9 cellular contexts compared by ENCODE assay signal in genomic region chr16:88770459-88771293, GRCh38. TPM values are rescaled to one million over a fixed set of nuclear protein-coding genes. Genes with fewer than 3 reads are reported as not detected.
DNase-seq lines count a peak whose midpoint lies in the region; ATAC-seq and TF ChIP-seq lines count a peak whose summit lies in the region.
"Had no signal": no experiment of that assay in that cellular context is flagged by ENCODE, and none has a peak within 500 bp of the region (broad histone marks: within the 10 kb centered on the region; RNA-seq: fewer than 3 reads in every experiment).

No MANE protein-coding gene starts in this region.

- H3K4me1 ChIP-seq in HAP-1 (peaks cover 22% of the 10 kb centered on the region), RWPE2 (ENCODE audit: insufficient read depth, poor library complexity, severe bottlenecking) (peaks cover 20% of the 10 kb centered on the region)

- H3K36me3 ChIP-seq in HAP-1 (replicated peaks): peaks cover 5% of the 10 kb centered on the region
- peaks cover 4% of the 10 kb centered on the region; the same call in 1 of the 2 replicates for H3K36me3 ChIP-seq in RWPE2 (ENCODE audit: low read depth)
- H3K36me3 ChIP-seq: thoracic aorta had no signal

- ATAC-seq in RWPE2 (ENCODE audit: low read depth): peak; percentile 88
- peak; percentile 89 for ATAC-seq in effector memory CD8-positive, alpha-beta T cell (replicated peaks)
- ATAC-seq in natural killer cell treated with Interleukin-12 subunit alpha and Interleukin-12 subunit beta and Interleukin-15 and Interleukin-18, amount 100 ng/mL, for 72 hours: peak; percentile 84 to 93
- no peak for ATAC-seq in GM19328 (IDR thresholded peaks at IDR 0.05; ENCODE audit: unreplicated experiment)
- no peak for ATAC-seq in HG03469 (IDR thresholded peaks at IDR 0.05; ENCODE audit: unreplicated experiment)
- ATAC-seq in GM21447 (IDR thresholded peaks at IDR 0.05; ENCODE audit: unreplicated experiment): no peak

- no peaks in the 10 kb centered on the region for H3K27me3 Mint-ChIP-seq in effector memory CD8-positive, alpha-beta T cell
- no peaks in the 10 kb centered on the region for H3K27me3 Mint-ChIP-seq in natural killer cell treated with Interleukin-12 subunit alpha and Interleukin-12 subunit beta and Interleukin-15 and Interleukin-18, amount 100 ng/mL, for 72 hours

- no peaks in the 10 kb centered on the region for H3K9me3 ChIP-seq in HAP-1
- H3K9me3 ChIP-seq in RWPE2 (ENCODE audit: severe bottlenecking): no peaks in the 10 kb centered on the region
- H3K9me3 ChIP-seq: thoracic aorta had no signal

- H3K4me3 Mint-ChIP-seq in effector memory CD8-positive, alpha-beta T cell: peak overlapping the region in 1 of 2 donors; percentile 54
- peak overlapping the region; percentile 15 for H3K4me3 Mint-ChIP-seq in natural killer cell treated with Interleukin-12 subunit alpha and Interleukin-12 subunit beta and Interleukin-15 and Interleukin-18, amount 100 ng/mL, for 72 hours

- H3K27ac ChIP-seq in RWPE2 (ENCODE audit: poor library complexity, severe bottlenecking): peak overlapping the region; percentile 70
- H3K27ac ChIP-seq: thoracic aorta had no signal

- H3K9me3 Mint-ChIP-seq in effector memory CD8-positive, alpha-beta T cell: no peaks in the 10 kb centered on the region
- H3K9me3 Mint-ChIP-seq in natural killer cell treated with Interleukin-12 subunit alpha and Interleukin-12 subunit beta and Interleukin-15 and Interleukin-18, amount 100 ng/mL, for 72 hours: no peaks in the 10 kb centered on the region

- peak overlapping the region; percentile 35 to 88 for H3K27ac Mint-ChIP-seq in effector memory CD8-positive, alpha-beta T cell
- peak overlapping the region; percentile 26 to 60 for H3K27ac Mint-ChIP-seq in natural killer cell treated with Interleukin-12 subunit alpha and Interleukin-12 subunit beta and Interleukin-15 and Interleukin-18, amount 100 ng/mL, for 72 hours

- H3K4me3 ChIP-seq in HAP-1: no peak overlapping the region; the same call in 1 of the 2 replicates
- H3K4me3 ChIP-seq in RWPE2 (ENCODE audit: severe bottlenecking): peak overlapping the region; percentile 4
- H3K4me3 ChIP-seq: thoracic aorta had no signal

- in situ Hi-C loops in ACHN (cut with HindIII; ENCODE audit: low pct_ligation_motif_present, low pct_unique_long_range_greater_than_20kb, low sequenced_read_pairs) (loop anchor here (25.0 kb wide), 1 partner anchor 92 kb away; the partner anchor contains the start of genes GALNS, PABPN1L and TRAPPC2L), HAP-1 (cut with MboI; ENCODE audit: low sequenced_read_pairs) (no loop called here)

- H3K4me1 Mint-ChIP-seq in effector memory CD8-positive, alpha-beta T cell (ENCODE audit: low read depth in 2 of 2): peaks cover 29 to 47% of the 10 kb centered on the region in 2 donors
- H3K4me1 Mint-ChIP-seq in natural killer cell treated with Interleukin-12 subunit alpha and Interleukin-12 subunit beta and Interleukin-15 and Interleukin-18, amount 100 ng/mL, for 72 hours (ENCODE audit: low read depth in 2 of 2): peaks cover 11 to 25% of the 10 kb centered on the region in 2 donors

- TF ChIP-seq CTCF in RWPE2 (IDR thresholded peaks at IDR 0.05; ENCODE audit: poor library complexity, severe bottlenecking): peak; percentile 4

- H3K36me3 Mint-ChIP-seq in effector memory CD8-positive, alpha-beta T cell (ENCODE audit: insufficient read depth): peaks cover 11% of the 10 kb centered on the region
- no peaks in the 10 kb centered on the region for H3K36me3 Mint-ChIP-seq in natural killer cell treated with Interleukin-12 subunit alpha and Interleukin-12 subunit beta and Interleukin-15 and Interleukin-18, amount 100 ng/mL, for 72 hours

- DNase-seq in ACHN (peak; percentile 98), HAP-1 (ENCODE audit: low spot score in 2 of 2) (peak; percentile 93 to 97), RWPE2 (ENCODE audit: low spot score) (peak; percentile 92)
- DNase-seq in effector memory CD8-positive, alpha-beta T cell: peak in 2 of 3 experiments; percentile 57 to 59
- DNase-seq in natural killer cell treated with Interleukin-12 subunit alpha and Interleukin-12 subunit beta and Interleukin-15 and Interleukin-18, amount 100 ng/mL, for 72 hours (ENCODE audit: low spot score): peak; percentile 89

- H3K27me3 ChIP-seq in HAP-1 (ENCODE audit: low read depth) (no peaks in the 10 kb centered on the region), RWPE2 (ENCODE audit: insufficient read depth, poor library complexity, severe bottlenecking) (no peaks in the 10 kb centered on the region)

RNA-seq across cellular contexts. Expression of gene PIEZO1, which starts 14.3 kb away (rescaled TPM):
- total RNA-seq in natural killer cell treated with Interleukin-12 subunit alpha and Interleukin-12 subunit beta and Interleukin-15 and Interleukin-18, amount 100 ng/mL, for 72 hours: 100 to 1,000 TPM in 1 of 2 donors, 10 to 100 TPM in 1; 84.8 to 298 TPM

RNA-seq across cellular contexts. Expression of gene CDT1, which starts 32.9 kb away (rescaled TPM):
- 100 to 1,000 TPM in 1 of 2 donors, 10 to 100 TPM in 1; 50.0 to 129 TPM for total RNA-seq in natural killer cell treated with Interleukin-12 subunit alpha and Interleukin-12 subunit beta and Interleukin-15 and Interleukin-18, amount 100 ng/mL, for 72 hours

RNA-seq across cellular contexts. Expression of gene APRT, which starts 41.1 kb away (rescaled TPM):
- 100 to 1,000 TPM; 142 to 192 TPM for total RNA-seq in natural killer cell treated with Interleukin-12 subunit alpha and Interleukin-12 subunit beta and Interleukin-15 and Interleukin-18, amount 100 ng/mL, for 72 hours

Comparison
In these comparisons a context has a peak if more than half of its experiments do, and no peak if none do; other contexts are left out.
1. ATAC-seq: peak in RWPE2 (single experiment), effector memory CD8-positive, alpha-beta T cell (single experiment) and natural killer cell treated with Interleukin-12 subunit alpha and Interleukin-12 subunit beta and Interleukin-15 and Interleukin-18, amount 100 ng/mL, for 72 hours (2 of 2); none in GM19328 (single experiment), HG03469 (single experiment) and GM21447 (single experiment).
2. Peak in every context shown above with its lines, with median percentiles within 50 percentile points of each other: DNase-seq.